ENCODE assay signal across 8 cellular contexts in the genomic region with DNA sequence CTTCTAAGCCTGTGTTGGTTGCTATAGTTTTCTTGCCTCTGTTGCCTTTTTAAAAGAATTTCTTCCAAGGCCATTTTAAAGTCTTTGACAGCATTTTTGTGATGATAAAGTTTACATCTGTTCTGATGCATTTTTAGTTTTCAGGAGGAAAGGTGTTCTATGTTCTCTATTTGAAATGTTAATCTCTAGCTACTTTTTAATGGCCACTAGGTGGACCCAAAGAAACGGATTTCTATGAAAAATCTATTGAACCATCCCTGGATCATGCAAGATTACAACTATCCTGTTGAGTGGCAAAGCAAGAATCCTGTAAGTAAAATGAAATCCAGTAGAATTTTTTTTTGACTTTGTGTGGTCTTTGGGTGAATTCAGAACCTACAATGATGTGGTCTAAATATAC.
DNase-seq lines count a peak whose midpoint lies in the region; ATAC-seq, FAIRE-seq and TF ChIP-seq lines count a peak whose summit lies in the region.

No MANE protein-coding gene starts in this region.

- H3K9me1 ChIP-seq in endothelial cell of umbilical vein (replicated peaks; ENCODE audit: control insufficient read depth, extremely low read depth, insufficient read depth, low read length) = no peaks in the 10 kb centered on the region

- ATAC-seq in heart left ventricle = no peak
- ATAC-seq in right cardiac atrium = no peak
- no peak for ATAC-seq in GM18511 (IDR thresholded peaks at IDR 0.05; ENCODE audit: unreplicated experiment)

- no peak overlapping the region for H3K4me2 ChIP-seq in endothelial cell of umbilical vein (ENCODE audit: insufficient read depth, low read length)

- intact Hi-C loops in heart left ventricle (cut with DNase I) = no loop called here
- intact Hi-C loops in right cardiac atrium (cut with DNase I) = no loop called here
- intact Hi-C loops in endothelial cell of umbilical vein (cut with micrococcal nuclease) = loop anchor here (1.0 to 10.0 kb wide), 2 partner anchors 96 to 232 kb away; no protein-coding TSS in a partner anchor
- intact Hi-C loops in prostate gland (cut with DNase I) = no loop called here
- intact Hi-C loops in vagina (cut with DNase I) = no loop called here

- H3K79me2 ChIP-seq in endothelial cell of umbilical vein (ENCODE audit: control insufficient read depth, insufficient read depth, low read length) = no peaks in the 10 kb centered on the region

- H3K27me3 ChIP-seq in heart left ventricle (no peaks in the 10 kb centered on the region), right cardiac atrium (ENCODE audit: control insufficient read depth, insufficient read depth) (no peaks in the 10 kb centered on the region), endothelial cell of umbilical vein (ENCODE audit: control insufficient read depth in 2 of 2, insufficient read depth in 2 of 2, low read length in 2 of 2) (no peaks in the 10 kb centered on the region), prostate gland (replicated peaks; ENCODE audit: insufficient read depth) (no peaks in the 10 kb centered on the region), vagina (no peaks in the 10 kb centered on the region)

- CTCF ChIA-PET in endothelial cell of umbilical vein (lab: Charles Lee) = interaction anchor here (0.6 to 4.7 kb wide), 40 partner anchors 9 to 359 kb away, joined by 3 to 281 read pairs (median 4); no protein-coding TSS in a partner anchor

- TF ChIP-seq CTCF in heart left ventricle (IDR thresholded peaks at IDR 0.05) (peak; percentile 16 to 59 (median 36)), endothelial cell of umbilical vein (IDR thresholded peaks at IDR 0.05; ENCODE audit: extremely low read depth in 1 of 2, insufficient read depth in 1 of 2, low read depth in 1 of 2, low read length in 2 of 2) (peak; percentile 39 to 43), prostate gland (IDR thresholded peaks at IDR 0.05) (peak; percentile 21 to 54 (median 43)), vagina (IDR thresholded peaks at IDR 0.05) (peak in 1 of 3 experiments; percentile 7)

- DNase-seq in heart left ventricle (no peak), right cardiac atrium (no peak), NCI-H774 (lab: John Stamatoyannopoulos, UW) (peak; percentile 25), endothelial cell of umbilical vein (ENCODE audit: low read depth, low spot score) (peak; percentile 51), prostate gland (ENCODE audit: low spot score) (no peak), vagina (ENCODE audit: extremely low spot score in 2 of 2) (no peak)
- no peak for DNase-seq in effector CD4-positive, alpha-beta T cell

- no peak overlapping the region for H2AFZ ChIP-seq in endothelial cell of umbilical vein (ENCODE audit: low read depth, low read length)

- dilution Hi-C loops in endothelial cell of umbilical vein (cut with MboI; ENCODE audit: extremely low pct_ligation_motif_present, low sequenced_read_pairs) = no loop called here

- H3K4me1 ChIP-seq in heart left ventricle (no peaks in the 10 kb centered on the region), right cardiac atrium (ENCODE audit: control insufficient read depth, insufficient read depth, low read length) (no peaks in the 10 kb centered on the region), endothelial cell of umbilical vein (ENCODE audit: control insufficient read depth, extremely low read depth, insufficient read depth, low read length) (no peaks in the 10 kb centered on the region), prostate gland (replicated peaks) (no peaks in the 10 kb centered on the region), vagina (no peaks in the 10 kb centered on the region)

- H3K27ac ChIP-seq in heart left ventricle (no peak overlapping the region), right cardiac atrium (ENCODE audit: low read length) (no peak overlapping the region), endothelial cell of umbilical vein (ENCODE audit: insufficient read depth, low read depth, low read length) (no peak overlapping the region), prostate gland (no peak overlapping the region), vagina (no peak overlapping the region)

- 3 to 24% (median 22%) methylated on average over 1 of the region's 1 CpG for WGBS in heart left ventricle, 4 donors
- WGBS in right cardiac atrium = 8% methylated on average over 1 of the region's 1 CpG
- 9% methylated on average over 1 of the region's 1 CpG for WGBS in prostate gland

- no peaks in the 10 kb centered on the region for H3K9me3 ChIP-seq in heart left ventricle
- H3K9me3 ChIP-seq in right cardiac atrium (ENCODE audit: control insufficient read depth, low read length) = no peaks in the 10 kb centered on the region
- H3K9me3 ChIP-seq in endothelial cell of umbilical vein (replicated peaks; ENCODE audit: control insufficient read depth, insufficient read depth, low read length) = no peaks in the 10 kb centered on the region
- no peaks in the 10 kb centered on the region for H3K9me3 ChIP-seq in prostate gland
- H3K9me3 ChIP-seq in vagina = no peaks in the 10 kb centered on the region

- FAIRE-seq in endothelial cell of umbilical vein (lab: Jason Lieb, UNC) = peak; percentile 83

- POLR2A ChIA-PET in endothelial cell of umbilical vein (lab: Charles Lee) = interaction anchor here (1.4 kb wide), 1 partner anchor 96 kb away, joined by 9 read pairs; no protein-coding TSS in a partner anchor

- H4K20me1 ChIP-seq in endothelial cell of umbilical vein (replicated peaks; ENCODE audit: control insufficient read depth, extremely low read depth, insufficient read depth, low read length) = peaks cover 3% of the 10 kb centered on the region

- BruUV-seq in endothelial cell of umbilical vein (replicated peaks; lab: Mats Ljungman, UMichigan) = no TSS peak

- TF ChIP-seq POLR2A in heart left ventricle (IDR thresholded peaks at IDR 0.05) = no peak
- TF ChIP-seq POLR2A in endothelial cell of umbilical vein (IDR thresholded peaks at IDR 0.05; ENCODE audit: low read depth, low read length) = no peak
- TF ChIP-seq POLR2A in prostate gland (IDR thresholded peaks at IDR 0.05) = no peak
- no peak for TF ChIP-seq POLR2A in vagina (IDR thresholded peaks at IDR 0.05)

- H3K4me3 ChIP-seq in heart left ventricle (no peak overlapping the region), right cardiac atrium (ENCODE audit: low read length) (no peak overlapping the region), endothelial cell of umbilical vein (replicated peaks in 1 of 3; ENCODE audit: insufficient read depth in 1 of 3, low read depth in 1 of 3, low read length in 3 of 3) (no peak overlapping the region), prostate gland (no peak overlapping the region), vagina (no peak overlapping the region)

- H3K36me3 ChIP-seq in heart left ventricle (peaks cover 0 to 6% (median 0%) of the 10 kb centered on the region in 9 donors), endothelial cell of umbilical vein (ENCODE audit: control insufficient read depth in 2 of 2, extremely low read depth in 1 of 2, insufficient read depth in 2 of 2, low read length in 2 of 2) (peaks cover 0 to 6% of the 10 kb centered on the region in 2 experiments), prostate gland (no peaks in the 10 kb centered on the region), vagina (no peaks in the 10 kb centered on the region)

- H3K9ac ChIP-seq in endothelial cell of umbilical vein (replicated peaks; ENCODE audit: extremely low read depth, insufficient read depth, low read length) = no peak overlapping the region

TF ChIP-seq in endothelial cell of umbilical vein, 7 proteins besides CTCF, POLR2A, EP300 and RAD21:
- TF ChIP-seq FOS (IDR thresholded peaks at IDR 0.05; ENCODE audit: borderline replicate concordance, insufficient read depth, low read length) = no peak
- TF ChIP-seq MAX (IDR thresholded peaks at IDR 0.05; ENCODE audit: insufficient read depth, insufficient read length) = no peak
- TF ChIP-seq JUN (IDR thresholded peaks at IDR 0.05; ENCODE audit: borderline replicate concordance, insufficient read depth, insufficient read length, low read depth) = no peak
- no peak for TF ChIP-seq MYC (IDR thresholded peaks at IDR 0.05; ENCODE audit: low read depth, low read length)
- no peak for TF ChIP-seq POLR2AphosphoS5 (IDR thresholded peaks at IDR 0.05; ENCODE audit: insufficient read depth, low read depth, low read length)
- no peak for TF ChIP-seq EZH2 (IDR thresholded peaks at IDR 0.05; ENCODE audit: borderline replicate concordance, low read depth, low read length, severe bottlenecking)

Comparison
In these comparisons a context has a peak if more than half of its experiments do, and no peak if none do; other contexts are left out.
1. DNase-seq: peak in NCI-H774 (single experiment) and endothelial cell of umbilical vein (single experiment); none in heart left ventricle (0 of 5), right cardiac atrium (0 of 3), prostate gland (single experiment), vagina (0 of 2) and effector CD4-positive, alpha-beta T cell (single experiment).